9 cellular contexts compared by ENCODE assay signal in genomic region chr6:55953384-55953783, GRCh38.
A peak's percentile ranks its signal among the peaks of the same experiment; 100 is the strongest.
DNase-seq lines count a peak whose midpoint lies in the region; ATAC-seq and TF ChIP-seq lines count a peak whose summit lies in the region.
"Had no signal": no experiment of that assay in that cellular context is flagged by ENCODE, and none has a peak within 500 bp of the region (broad histone marks: within the 10 kb centered on the region; RNA-seq: fewer than 3 reads in every experiment).

No MANE protein-coding gene starts in this region.

- CTCF ChIA-PET in CD8-positive, alpha-beta T cell (lab: Charles Lee), result no interaction called here

- no peak for ATAC-seq in GM21717 (IDR thresholded peaks at IDR 0.05; ENCODE audit: unreplicated experiment)
- no peak for ATAC-seq in CD8-positive, alpha-beta T cell
- ATAC-seq in HG02970 (IDR thresholded peaks at IDR 0.05; ENCODE audit: low FRiP score, unreplicated experiment), result no peak

- no peaks in the 10 kb centered on the region for H3K4me1 ChIP-seq in CD8-positive, alpha-beta T cell (ENCODE audit: insufficient read depth, low read length)

- H3K4me3 Mint-ChIP-seq in CD8-positive, alpha-beta T cell, result no peak overlapping the region

- DNase-seq in GM12865 (ENCODE audit: low read depth) (peak; percentile 14), NCI-H69 (lab: John Stamatoyannopoulos, UW) (peak; percentile 49), epidermal melanocyte (ENCODE audit: insufficient read length, low spot score) (peak; percentile 37), putamen (ENCODE audit: low spot score) (peak; percentile 10), SKM-1 (lab: John Stamatoyannopoulos, UW; ENCODE audit: unreplicated experiment) (no peak)
- DNase-seq in CD8-positive, alpha-beta T cell, result no peak
- DNase-seq: H7 had no signal

- no peak overlapping the region for H3K4me3 ChIP-seq in GM12865 (ENCODE audit: low read depth, low read length)
- no peak overlapping the region for H3K4me3 ChIP-seq in CD8-positive, alpha-beta T cell (ENCODE audit: low read depth, low read length)

- intact Hi-C loops in CD8-positive, alpha-beta T cell (cut with DNase I, micrococcal nuclease), result no loop called here

- POLR2A ChIA-PET in CD8-positive, alpha-beta T cell (lab: Charles Lee), result no interaction called here

- peaks cover 11% of the 10 kb centered on the region for H3K9me3 Mint-ChIP-seq in CD8-positive, alpha-beta T cell

- no peak overlapping the region for H3K27ac ChIP-seq in CD8-positive, alpha-beta T cell (ENCODE audit: low read depth, low read length)

- H3K36me3 Mint-ChIP-seq in CD8-positive, alpha-beta T cell, result no peaks in the 10 kb centered on the region

- H3K27ac Mint-ChIP-seq in CD8-positive, alpha-beta T cell, result no peak overlapping the region

- no peak for TF ChIP-seq CTCF in GM12865 (IDR thresholded peaks at IDR 0.05; ENCODE audit: insufficient read depth, low read depth, low read length, missing control alignments)
- TF ChIP-seq CTCF in CD8-positive, alpha-beta T cell (IDR thresholded peaks at IDR 0.05), result no peak

- no peaks in the 10 kb centered on the region for H3K9me3 ChIP-seq in CD8-positive, alpha-beta T cell (ENCODE audit: low read length)

- no peaks in the 10 kb centered on the region for H3K27me3 ChIP-seq in CD8-positive, alpha-beta T cell (ENCODE audit: insufficient read depth, low read length)

- H3K36me3 ChIP-seq in CD8-positive, alpha-beta T cell (ENCODE audit: insufficient read depth, low read length), result no peaks in the 10 kb centered on the region

- no peaks in the 10 kb centered on the region for H3K27me3 Mint-ChIP-seq in CD8-positive, alpha-beta T cell (ENCODE audit: low read depth)

- no peaks in the 10 kb centered on the region for H3K4me1 Mint-ChIP-seq in CD8-positive, alpha-beta T cell (ENCODE audit: low read depth)

Comparison
In these comparisons a context has a peak if more than half of its experiments do, and no peak if none do; other contexts are left out.
1. DNase-seq: peak in GM12865 (single experiment), NCI-H69 (single experiment), epidermal melanocyte (single experiment) and putamen (single experiment); none in CD8-positive, alpha-beta T cell (0 of 7) and SKM-1 (single experiment).